Comparison of ENCODE assay signal across 9 cellular contexts in genomic region chr1:61079898-61080336, GRCh38. TPM values are rescaled to one million over a fixed set of nuclear protein-coding genes. Genes with fewer than 3 reads are reported as not detected.
DNase-seq lines count a peak whose midpoint lies in the region; ATAC-seq, FAIRE-seq and TF ChIP-seq lines count a peak whose summit lies in the region.
"Had no signal": no experiment of that assay in that cellular context is flagged by ENCODE, and none has a peak within 500 bp of the region (broad histone marks: within the 10 kb centered on the region; RNA-seq: fewer than 3 reads in every experiment).

No MANE protein-coding gene starts in this region.

- no peak for TF ChIP-seq POLR2A in GM12891 (IDR thresholded peaks at IDR 0.05; ENCODE audit: low read depth, low read length)

- ATAC-seq in omental fat pad (ENCODE audit: low FRiP score): peak; percentile 48

- H3K27me3 Mint-ChIP-seq in activated T-helper 1 cell treated with anti-CD3 and anti-CD28 coated beads, Interleukin-12 subunit alpha, Interleukin-12 subunit beta, Interleukin-2, Interleukin-4 antibody, amounts not matched to agents 30 ng/mL and 10 ng/mL and 1 ng/mL, durations not matched to agents 14 hours and 24 hours and 36 hours (ENCODE audit: insufficient read depth): peaks cover 58% of the 10 kb centered on the region

- intact Hi-C loops in activated T-helper 1 cell treated with anti-CD3 and anti-CD28 coated beads, Interleukin-12 subunit alpha, Interleukin-12 subunit beta, Interleukin-2, Interleukin-4 antibody, amounts not matched to agents 30 ng/mL and 10 ng/mL and 1 ng/mL, durations not matched to agents 14 hours and 24 hours and 36 hours (cut with micrococcal nuclease): loop anchor here (5.0 kb wide), 1 partner anchor 1357 kb away; the partner anchor contains the start of gene USP1

- H3K9me3 Mint-ChIP-seq in activated T-helper 1 cell treated with anti-CD3 and anti-CD28 coated beads, Interleukin-12 subunit alpha, Interleukin-12 subunit beta, Interleukin-2, Interleukin-4 antibody, amounts not matched to agents 30 ng/mL and 10 ng/mL and 1 ng/mL, durations not matched to agents 14 hours and 24 hours and 36 hours: no peaks in the 10 kb centered on the region

- no peak for TF ChIP-seq CTCF in omental fat pad (IDR thresholded peaks at IDR 0.05)

- peak; percentile 61 to 62 for DNase-seq in NCI-H187 (lab: John Stamatoyannopoulos, UW)
- no peak for DNase-seq in NCI-H187 treated with DMSO at 0.1 percent for 48 hours (lab: John Stamatoyannopoulos, UW)
- DNase-seq in NCI-H2171 (lab: John Stamatoyannopoulos, UW): peak; percentile 51
- DNase-seq in activated T-helper 1 cell treated with anti-CD3 and anti-CD28 coated beads, Interleukin-12 subunit alpha, Interleukin-12 subunit beta, Interleukin-2, Interleukin-4 antibody, amounts not matched to agents 30 ng/mL and 10 ng/mL and 1 ng/mL, durations not matched to agents 14 hours and 24 hours and 36 hours (ENCODE audit: low spot score): no peak
- DNase-seq in glomerular visceral epithelial cell (ENCODE audit: extremely low spot score): peak; percentile 60
- DNase-seq in omental fat pad (ENCODE audit: low spot score): peak; percentile 50
- DNase-seq in GM12891 (ENCODE audit: insufficient read length, low spot score): no peak
- no peak for DNase-seq in activated CD8-positive, alpha-beta memory T cell treated with anti-CD3 and anti-CD28 coated beads for 24 hours
- DNase-seq: DND-41 had no signal

- peaks cover 50% of the 10 kb centered on the region for H3K4me1 Mint-ChIP-seq in activated T-helper 1 cell treated with anti-CD3 and anti-CD28 coated beads, Interleukin-12 subunit alpha, Interleukin-12 subunit beta, Interleukin-2, Interleukin-4 antibody, amounts not matched to agents 30 ng/mL and 10 ng/mL and 1 ng/mL, durations not matched to agents 14 hours and 24 hours and 36 hours (ENCODE audit: low read depth)

- H3K27ac Mint-ChIP-seq in activated T-helper 1 cell treated with anti-CD3 and anti-CD28 coated beads, Interleukin-12 subunit alpha, Interleukin-12 subunit beta, Interleukin-2, Interleukin-4 antibody, amounts not matched to agents 30 ng/mL and 10 ng/mL and 1 ng/mL, durations not matched to agents 14 hours and 24 hours and 36 hours: no peak overlapping the region

- H3K36me3 Mint-ChIP-seq in activated T-helper 1 cell treated with anti-CD3 and anti-CD28 coated beads, Interleukin-12 subunit alpha, Interleukin-12 subunit beta, Interleukin-2, Interleukin-4 antibody, amounts not matched to agents 30 ng/mL and 10 ng/mL and 1 ng/mL, durations not matched to agents 14 hours and 24 hours and 36 hours (ENCODE audit: low read depth): peaks cover 3% of the 10 kb centered on the region

- FAIRE-seq in GM12891 (lab: Jason Lieb, UNC): no peak

- peak overlapping the region; percentile 59 for H3K4me3 Mint-ChIP-seq in activated T-helper 1 cell treated with anti-CD3 and anti-CD28 coated beads, Interleukin-12 subunit alpha, Interleukin-12 subunit beta, Interleukin-2, Interleukin-4 antibody, amounts not matched to agents 30 ng/mL and 10 ng/mL and 1 ng/mL, durations not matched to agents 14 hours and 24 hours and 36 hours

TF ChIP-seq in GM12891, 5 proteins besides CTCF, POLR2A, EP300 and RAD21:
- TF ChIP-seq PAX5 (IDR thresholded peaks at IDR 0.05; ENCODE audit: insufficient read depth, low read length, severe bottlenecking) (no peak), POLR2AphosphoS5 (IDR thresholded peaks at IDR 0.05; ENCODE audit: low read depth, low read length) (no peak), POU2F2 (IDR thresholded peaks at IDR 0.05; ENCODE audit: low read depth, low read length) (no peak), TAF1 (IDR thresholded peaks at IDR 0.05; ENCODE audit: low read depth, low read length) (no peak), SPI1 (IDR thresholded peaks at IDR 0.05; ENCODE audit: low read depth, low read length) (no peak)

RNA-seq across cellular contexts. Expression of gene NFIA, which starts 2.4 kb away (rescaled TPM):
- total RNA-seq in activated T-helper 1 cell treated with anti-CD3 and anti-CD28 coated beads, Interleukin-12 subunit alpha, Interleukin-12 subunit beta, Interleukin-2, Interleukin-4 antibody, amounts not matched to agents 30 ng/mL and 10 ng/mL and 1 ng/mL, durations not matched to agents 14 hours and 24 hours and 36 hours: 0.41 and 0.69 TPM in 2 replicates
- 100 to 1,000 TPM in 1 of 4 donors, 10 to 100 TPM in 3; 61.1 to 159 (median 77.5) TPM for total RNA-seq in omental fat pad
- not detected for polyA plus RNA-seq in GM12891 (2012; ENCODE audit: low read depth, missing spikeins)

Comparison
In these comparisons a context has a peak if more than half of its experiments do, and no peak if none do; other contexts are left out.
1. DNase-seq: peak in NCI-H187 (2 of 2), NCI-H2171 (single experiment), glomerular visceral epithelial cell (single experiment) and omental fat pad (single experiment); none in NCI-H187 treated with DMSO at 0.1 percent for 48 hours (single experiment), activated T-helper 1 cell treated with anti-CD3 and anti-CD28 coated beads, Interleukin-12 subunit alpha, Interleukin-12 subunit beta, Interleukin-2, Interleukin-4 antibody, amounts not matched to agents 30 ng/mL and 10 ng/mL and 1 ng/mL, durations not matched to agents 14 hours and 24 hours and 36 hours (single experiment), GM12891 (single experiment) and activated CD8-positive, alpha-beta memory T cell treated with anti-CD3 and anti-CD28 coated beads for 24 hours (single experiment).
2. RNA of gene NFIA, which starts 2.4 kb away (total RNA-seq): 61.1 to 159 TPM in omental fat pad; 0.41 to 0.69 TPM in activated T-helper 1 cell treated with anti-CD3 and anti-CD28 coated beads, Interleukin-12 subunit alpha, Interleukin-12 subunit beta, Interleukin-2, Interleukin-4 antibody, amounts not matched to agents 30 ng/mL and 10 ng/mL and 1 ng/mL, durations not matched to agents 14 hours and 24 hours and 36 hours; every median in the first group is over 10 times any median in the second.